ENCODE assay signal across 18 cellular contexts in genomic region chr11:93017821-93018690, GRCh38. TPM values are rescaled to one million over a fixed set of nuclear protein-coding genes. Genes with fewer than 3 reads are reported as not detected.
DNase-seq lines count a peak whose midpoint lies in the region; TF ChIP-seq lines count a peak whose summit lies in the region.
"Had no signal": no experiment of that assay in that cellular context is flagged by ENCODE, and none has a peak within 500 bp of the region (broad histone marks: within the 10 kb centered on the region; RNA-seq: fewer than 3 reads in every experiment).

No MANE protein-coding gene starts in this region.

- H3K79me2 ChIP-seq in mesendoderm (ENCODE audit: control insufficient read depth, insufficient read depth, low read length): no peaks in the 10 kb centered on the region

- no peak overlapping the region for H3K27ac Mint-ChIP-seq in chondrocyte (ENCODE audit: unreplicated experiment)
- H3K27ac Mint-ChIP-seq: activated CD4-positive, alpha-beta memory T cell treated with anti-CD3 and anti-CD28 coated beads, Interleukin-2, amount 10 ng/mL, durations not matched to agents 7 days and 5 days; activated T-helper 2 cell treated with anti-CD3 and anti-CD28 coated beads, Interferon-gamma antibody, Interleukin-2, Interleukin-4, amounts not matched to agents 10 μg/mL and 5 μg/mL and 100 μg/mL, durations not matched to agents 14 hours and 24 hours and 36 hours; progenitor cell of endocrine pancreas had no signal

- H2BK120ac ChIP-seq in mesendoderm (ENCODE audit: low read depth, low read length) (no peak overlapping the region), mesenchymal stem cell (ENCODE audit: low read depth, low read length) (no peak overlapping the region)

- no peak overlapping the region for H4K5ac ChIP-seq in mesendoderm (ENCODE audit: low read length)

- H3K27me3 ChIP-seq in mesendoderm (ENCODE audit: insufficient read depth, low read length, poor library complexity) (no peaks in the 10 kb centered on the region), mesenchymal stem cell (ENCODE audit: control insufficient read depth in 1 of 2, insufficient read depth in 1 of 2, low read length in 2 of 2) (no peaks in the 10 kb centered on the region)
- H3K27me3 ChIP-seq: gastrocnemius medialis had no signal

- no peak overlapping the region for H3K4me2 ChIP-seq in mesendoderm (ENCODE audit: low read length)
- H3K4me2 ChIP-seq in mesenchymal stem cell (ENCODE audit: low read length, poor library complexity, severe bottlenecking): no peak overlapping the region

- H3K27ac ChIP-seq in mesendoderm (ENCODE audit: low read depth, low read length): no peak overlapping the region
- H3K27ac ChIP-seq in mesenchymal stem cell (ENCODE audit: low read length, poor library complexity, severe bottlenecking): no peak overlapping the region
- H3K27ac ChIP-seq: gastrocnemius medialis had no signal

- peaks cover 42% of the 10 kb centered on the region for H3K4me1 Mint-ChIP-seq in chondrocyte (ENCODE audit: low read depth)
- H3K4me1 Mint-ChIP-seq: activated CD4-positive, alpha-beta memory T cell treated with anti-CD3 and anti-CD28 coated beads, Interleukin-2, amount 10 ng/mL, durations not matched to agents 7 days and 5 days had no signal

- TF ChIP-seq CTCF in chondrocyte (IDR thresholded peaks at IDR 0.05) (peak; percentile 16), GM10266 (IDR thresholded peaks at IDR 0.05; ENCODE audit: control insufficient read depth, insufficient read depth, low read depth, missing control alignments) (no peak), GM13976 (IDR thresholded peaks at IDR 0.05; ENCODE audit: borderline replicate concordance, control extremely low read depth, extremely low read depth, insufficient read depth, missing control alignments) (no peak)

- H3K56ac ChIP-seq in mesendoderm (ENCODE audit: low read length): no peak overlapping the region

- H3K4me3 Mint-ChIP-seq in chondrocyte (ENCODE audit: unreplicated experiment): no peak overlapping the region
- H3K4me3 Mint-ChIP-seq: activated CD4-positive, alpha-beta memory T cell treated with anti-CD3 and anti-CD28 coated beads, Interleukin-2, amount 10 ng/mL, durations not matched to agents 7 days and 5 days had no signal

- H4K8ac ChIP-seq in mesendoderm (ENCODE audit: low read depth, low read length) (no peak overlapping the region), mesenchymal stem cell (ENCODE audit: low read length) (no peak overlapping the region)

- H4K91ac ChIP-seq in mesenchymal stem cell (ENCODE audit: low read length): no peak overlapping the region

- no peak overlapping the region for H2BK5ac ChIP-seq in mesendoderm (ENCODE audit: low read length)
- no peak overlapping the region for H2BK5ac ChIP-seq in mesenchymal stem cell (ENCODE audit: low read depth, low read length, poor library complexity, severe bottlenecking)

- H2AK5ac ChIP-seq in mesendoderm (ENCODE audit: low read length) (no peak overlapping the region), mesenchymal stem cell (ENCODE audit: low read length, severe bottlenecking) (no peak overlapping the region)

- H3K18ac ChIP-seq in mesendoderm (ENCODE audit: low read length): no peak overlapping the region
- no peak overlapping the region for H3K18ac ChIP-seq in mesenchymal stem cell (ENCODE audit: low read depth in 1 of 2, low read length in 2 of 2)

- H3K36me3 ChIP-seq in mesendoderm (ENCODE audit: control insufficient read depth, insufficient read depth, low read length) (no peaks in the 10 kb centered on the region), mesenchymal stem cell (ENCODE audit: control insufficient read depth in 1 of 2, insufficient read depth in 2 of 2, low read depth in 1 of 2, low read length in 2 of 2) (no peaks in the 10 kb centered on the region)
- H3K36me3 ChIP-seq: gastrocnemius medialis had no signal

- in situ Hi-C loops in GM13976 (cut with MboI; ENCODE audit: low sequenced_read_pairs, unreplicated experiment): no loop called here

- no peak overlapping the region for H3K4me3 ChIP-seq in mesendoderm (ENCODE audit: low read length)
- H3K4me3 ChIP-seq in mesenchymal stem cell (ENCODE audit: insufficient read depth in 1 of 2, low read depth in 1 of 2, low read length in 2 of 2): no peak overlapping the region
- H3K4me3 ChIP-seq: gastrocnemius medialis had no signal

- H3K9ac ChIP-seq in mesendoderm (ENCODE audit: low read length) (no peak overlapping the region), mesenchymal stem cell (ENCODE audit: low read length) (no peak overlapping the region)

- H3K9me3 Mint-ChIP-seq in chondrocyte (ENCODE audit: low read depth): no peaks in the 10 kb centered on the region
- H3K9me3 Mint-ChIP-seq: activated T-helper 2 cell treated with anti-CD3 and anti-CD28 coated beads, Interferon-gamma antibody, Interleukin-2, Interleukin-4, amounts not matched to agents 10 μg/mL and 5 μg/mL and 100 μg/mL, durations not matched to agents 14 hours and 24 hours and 36 hours had no signal

- DNase-seq in EL (peak; percentile 52), M059J (ENCODE audit: low read depth) (peak; percentile 92), chondrocyte (ENCODE audit: low spot score) (no peak), mesendoderm (peak; percentile 93), GM10266 (ENCODE audit: extremely low spot score) (no peak), NCI-H526 (lab: John Stamatoyannopoulos, UW) (no peak), GM13976 (ENCODE audit: low spot score) (no peak), mesenchymal stem cell (no peak)
- DNase-seq: activated CD4-positive, alpha-beta memory T cell treated with anti-CD3 and anti-CD28 coated beads, Interleukin-2, amount 10 ng/mL, durations not matched to agents 7 days and 5 days; anterior cingulate cortex; DMS79 treated with DMSO at 0.1 percent for 48 hours; gastrocnemius medialis; NCI-H1694; NCI-H774; SIG-M5 had no signal

- no peaks in the 10 kb centered on the region for H3K27me3 Mint-ChIP-seq in chondrocyte (ENCODE audit: low read depth)
- H3K27me3 Mint-ChIP-seq: progenitor cell of endocrine pancreas had no signal

- no peaks in the 10 kb centered on the region for H3K79me1 ChIP-seq in mesendoderm (ENCODE audit: low read length)
- H3K79me1 ChIP-seq in mesenchymal stem cell (replicated peaks; ENCODE audit: low read length, poor library complexity, severe bottlenecking): no peaks in the 10 kb centered on the region

- no peaks in the 10 kb centered on the region for H3K9me3 ChIP-seq in mesenchymal stem cell (ENCODE audit: control insufficient read depth, low read length)
- H3K9me3 ChIP-seq: gastrocnemius medialis had no signal

- no peak overlapping the region for H2AFZ ChIP-seq in mesenchymal stem cell (ENCODE audit: low read depth, low read length)

- peaks cover 3% of the 10 kb centered on the region for H3K36me3 Mint-ChIP-seq in chondrocyte (ENCODE audit: low read depth)

- H3K4me1 ChIP-seq in mesendoderm (ENCODE audit: control insufficient read depth, low read depth, low read length) (no peaks in the 10 kb centered on the region), mesenchymal stem cell (ENCODE audit: control insufficient read depth, insufficient read depth, low read depth, low read length) (peaks cover 4% of the 10 kb centered on the region)
- H3K4me1 ChIP-seq: gastrocnemius medialis had no signal

- H2BK12ac ChIP-seq in mesenchymal stem cell (ENCODE audit: low read length in 2 of 2): no peak overlapping the region

- H3K14ac ChIP-seq in mesenchymal stem cell (ENCODE audit: low read length in 2 of 2): no peak overlapping the region

- H3K4ac ChIP-seq in mesendoderm (ENCODE audit: low read depth, low read length) (peak overlapping the region; percentile 18), mesenchymal stem cell (ENCODE audit: low read depth in 1 of 2, low read length in 2 of 2) (no peak overlapping the region)

- no peak overlapping the region for H3K23ac ChIP-seq in mesendoderm (ENCODE audit: low read length)
- H3K23ac ChIP-seq in mesenchymal stem cell (ENCODE audit: low read length in 2 of 2): no peak overlapping the region

- WGBS in mesendoderm (ENCODE audit: extremely low coverage, insufficient coverage, low lambda C conversion rate): no CpG with 5 or more reads among the region's 9 CpGs
- WGBS in mesenchymal stem cell: 92% methylated on average over 9 of the region's 9 CpGs

- H2BK15ac ChIP-seq in mesendoderm (replicated peaks; ENCODE audit: low read depth) (no peak overlapping the region), mesenchymal stem cell (ENCODE audit: low read depth, poor library complexity, severe bottlenecking) (no peak overlapping the region)

RNA-seq across cellular contexts. Expression of gene MTNR1B, which starts 48.6 kb away (rescaled TPM):
- total RNA-seq in M059J (2014; rRNA removed; shearing (Covaris generic)): not detected in 2 replicates
- total RNA-seq in chondrocyte: not detected in 3 replicates
- not detected for polyA plus RNA-seq in mesendoderm (2013, experiment 1 of 2)
- not detected for polyA plus RNA-seq in mesendoderm (2013, experiment 2 of 2)
- polyA plus RNA-seq in mesenchymal stem cell (2013, experiment 1 of 2): not detected
- polyA plus RNA-seq in mesenchymal stem cell (2013, experiment 2 of 2): not detected
- total RNA-seq: activated CD4-positive, alpha-beta memory T cell treated with anti-CD3 and anti-CD28 coated beads, Interleukin-2, amount 10 ng/mL, durations not matched to agents 7 days and 5 days; activated T-helper 2 cell treated with anti-CD3 and anti-CD28 coated beads, Interferon-gamma antibody, Interleukin-2, Interleukin-4, amounts not matched to agents 10 μg/mL and 5 μg/mL and 100 μg/mL, durations not matched to agents 14 hours and 24 hours and 36 hours; gastrocnemius medialis; progenitor cell of endocrine pancreas; temporal lobe had no signal

Comparison
In these comparisons a context has a peak if more than half of its experiments do, and no peak if none do; other contexts are left out.
1. DNase-seq: peak in EL (single experiment), M059J (single experiment) and mesendoderm (single experiment); none in chondrocyte (single experiment), GM10266 (single experiment), NCI-H526 (0 of 2), GM13976 (single experiment) and mesenchymal stem cell (single experiment).